In genomic region chr15:67120009-67120838, GRCh38 we compare ENCODE assay signal across 10 cellular contexts. TPM values are rescaled to one million over a fixed set of nuclear protein-coding genes. Genes with fewer than 3 reads are reported as not detected.
DNase-seq lines count a peak whose midpoint lies in the region; ATAC-seq, FAIRE-seq and TF ChIP-seq lines count a peak whose summit lies in the region.
"Had no signal": no experiment of that assay in that cellular context is flagged by ENCODE, and none has a peak within 500 bp of the region (broad histone marks: within the 10 kb centered on the region; RNA-seq: fewer than 3 reads in every experiment).

No MANE protein-coding gene starts in this region.

- TF ChIP-seq RAD21 in H1 (IDR thresholded peaks at IDR 0.05 in 1 of 2, conservative IDR thresholded peaks at IDR 0.05 in 1 of 2; ENCODE audit: low read depth in 2 of 2, low read length in 2 of 2) = no peak

- H3K36me3 ChIP-seq in CD4-positive, CD25-positive, alpha-beta regulatory T cell (ENCODE audit: control insufficient read depth, insufficient read depth, low read length) = no peaks in the 10 kb centered on the region
- H3K36me3 ChIP-seq in RWPE2 (ENCODE audit: low read depth) (peaks cover 4% of the 10 kb centered on the region; the same call in 1 of the 2 replicates), H1 (ENCODE audit: control insufficient read depth in 2 of 4, insufficient read depth in 4 of 4, low read length in 3 of 4) (no peaks in the 10 kb centered on the region), trophoblast cell (ENCODE audit: control insufficient read depth in 1 of 2, insufficient read depth in 2 of 2, low read length in 2 of 2) (peaks cover 0 to 5% of the 10 kb centered on the region in 2 experiments), HAP-1 (replicated peaks) (no peaks in the 10 kb centered on the region)

- no peak overlapping the region for H4K12ac ChIP-seq in trophoblast cell (ENCODE audit: low read depth, low read length)

- H3K23ac ChIP-seq in H1 (ENCODE audit: insufficient read length) (no peak overlapping the region), trophoblast cell (ENCODE audit: low read length) (no peak overlapping the region)

- H3K4ac ChIP-seq in H1 (replicated peaks; ENCODE audit: insufficient read length, low read depth, low read length) (no peak overlapping the region), trophoblast cell (ENCODE audit: low read depth, low read length) (peak overlapping the region; percentile 4)

- CTCF ChIA-PET in H1 (lab: Charles Lee; ENCODE audit: partially characterized antibody) = interaction anchor here (0.6 to 2.4 kb wide), 10 partner anchors 9 to 295 kb away, joined by 3 to 5 read pairs (median 3); no protein-coding TSS in a partner anchor

- FAIRE-seq in H1 (lab: Jason Lieb, UNC) = no peak
- FAIRE-seq: H54 had no signal

- in situ Hi-C loops in HAP-1 (cut with MboI; ENCODE audit: low sequenced_read_pairs) = no loop called here

- no peak overlapping the region for H3K18ac ChIP-seq in H1 (ENCODE audit: extremely low read depth, low read length)
- H3K18ac ChIP-seq in trophoblast cell (ENCODE audit: low read length) = peak overlapping the region; percentile 28

- H2BK5ac ChIP-seq in H1 (ENCODE audit: low read depth, low read length) (no peak overlapping the region; the same call in 1 of the 2 replicates), trophoblast cell (ENCODE audit: low read depth, low read length, poor library complexity) (peak overlapping the region; percentile 3)

- H2AK5ac ChIP-seq in H1 (ENCODE audit: low read depth, low read length) = 0 out of 2 replicates have a peak overlapping the region, but pooled peaks have one; percentile 5
- H2AK5ac ChIP-seq in trophoblast cell (ENCODE audit: low read length) = peak overlapping the region; percentile 28

- H3K27me3 ChIP-seq in CD4-positive, CD25-positive, alpha-beta regulatory T cell (ENCODE audit: control insufficient read depth, insufficient read depth, low read length) = no peaks in the 10 kb centered on the region
- H3K27me3 ChIP-seq in RWPE2 (ENCODE audit: insufficient read depth, poor library complexity, severe bottlenecking) (no peaks in the 10 kb centered on the region), H1 (replicated peaks in 1 of 4; ENCODE audit: control insufficient read depth in 3 of 4, extremely low read depth in 1 of 4, insufficient read depth in 3 of 4, low read length in 3 of 4) (no peaks in the 10 kb centered on the region), trophoblast cell (ENCODE audit: insufficient read depth, low read length) (no peaks in the 10 kb centered on the region), HAP-1 (ENCODE audit: low read depth) (no peaks in the 10 kb centered on the region)
- H3K27me3 ChIP-seq: MG63 had no signal

- H3K23me2 ChIP-seq in H1 (ENCODE audit: low read depth, low read length) = no peaks in the 10 kb centered on the region

- peaks cover 0 to 2% of the 10 kb centered on the region in 2 experiments for H4K20me1 ChIP-seq in H1 (replicated peaks in 1 of 2; ENCODE audit: control insufficient read depth in 1 of 2, insufficient read depth in 2 of 2, low read length in 2 of 2)

- no peak overlapping the region for H2BK20ac ChIP-seq in H1 (ENCODE audit: low read length)

- H3K4me3 Mint-ChIP-seq in CD4-positive, CD25-positive, alpha-beta regulatory T cell = peak overlapping the region; percentile 72 to 88 (median 85)

- H3K36me3 Mint-ChIP-seq in CD4-positive, CD25-positive, alpha-beta regulatory T cell = peaks cover 3% of the 10 kb centered on the region

- H2BK12ac ChIP-seq in H1 (ENCODE audit: low read depth, low read length) (no peak overlapping the region; the same call in 1 of the 2 replicates), trophoblast cell (ENCODE audit: low read length) (peak overlapping the region; percentile 48)

- H3K27ac Mint-ChIP-seq in CD4-positive, CD25-positive, alpha-beta regulatory T cell = peak overlapping the region; percentile 92 to 98 (median 95)

- H3K79me1 ChIP-seq in H1 (ENCODE audit: low read depth, low read length) (no peaks in the 10 kb centered on the region), trophoblast cell (ENCODE audit: low read length) (peaks cover 15% of the 10 kb centered on the region)

- H3K4me3 ChIP-seq in CD4-positive, CD25-positive, alpha-beta regulatory T cell (ENCODE audit: low read depth, low read length) = peak overlapping the region; percentile 58
- H3K4me3 ChIP-seq in RWPE2 (ENCODE audit: severe bottlenecking) = no peak overlapping the region
- no peak overlapping the region for H3K4me3 ChIP-seq in H1 (ENCODE audit: extremely low read depth in 1 of 4, insufficient read depth in 2 of 4, low read depth in 3 of 4, low read length in 4 of 4)
- no peak overlapping the region for H3K4me3 ChIP-seq in trophoblast cell (ENCODE audit: low read depth, low read length)
- H3K4me3 ChIP-seq in HAP-1 = no peak overlapping the region
- H3K4me3 ChIP-seq: MG63 had no signal

- H2BK15ac ChIP-seq in H1 (ENCODE audit: low read length) = 0 out of 2 replicates have a peak overlapping the region, but pooled peaks have one; percentile 18

- H3K9me3 Mint-ChIP-seq in CD4-positive, CD25-positive, alpha-beta regulatory T cell = no peaks in the 10 kb centered on the region

- H3K27me3 Mint-ChIP-seq in CD4-positive, CD25-positive, alpha-beta regulatory T cell = no peaks in the 10 kb centered on the region

- no peaks in the 10 kb centered on the region for H3K79me2 ChIP-seq in H1 (ENCODE audit: control insufficient read depth in 1 of 2, insufficient read depth in 2 of 2, low read length in 2 of 2)
- H3K79me2 ChIP-seq in trophoblast cell (ENCODE audit: control insufficient read depth, insufficient read depth, low read length, poor library complexity) = no peaks in the 10 kb centered on the region

- H3K4me1 ChIP-seq in CD4-positive, CD25-positive, alpha-beta regulatory T cell (ENCODE audit: control insufficient read depth, insufficient read depth, low read length, poor library complexity, severe bottlenecking) = peaks cover 73% of the 10 kb centered on the region
- peaks cover 86% of the 10 kb centered on the region for H3K4me1 ChIP-seq in RWPE2 (ENCODE audit: insufficient read depth, poor library complexity, severe bottlenecking)
- peaks cover 0 to 2% (median 0%) of the 10 kb centered on the region in 4 experiments; a peak in 3 of 7 replicates for H3K4me1 ChIP-seq in H1 (replicated peaks in 1 of 4; ENCODE audit: control insufficient read depth in 3 of 4, insufficient read depth in 4 of 4, low read length in 3 of 4)
- peaks cover 38 to 50% of the 10 kb centered on the region in 2 experiments for H3K4me1 ChIP-seq in trophoblast cell (ENCODE audit: control insufficient read depth in 1 of 2, insufficient read depth in 2 of 2, low read length in 2 of 2)
- peaks cover 15% of the 10 kb centered on the region for H3K4me1 ChIP-seq in HAP-1

- 88% methylated on average over 8 of the region's 9 CpGs; no CpG with 5 or more reads in 1 of the 2 experiments for WGBS in H1 (ENCODE audit: extremely low coverage in 1 of 2, insufficient coverage in 1 of 2, insufficient read length in 1 of 2, insufficient replicate concordance in 2 of 2, low coverage in 1 of 2, low lambda C conversion rate in 2 of 2, missing lambda C conversion rate in 1 of 2), 2 experiments
- WGBS in trophoblast cell (ENCODE audit: extremely low coverage, insufficient coverage, insufficient read length) = no CpG with 5 or more reads among the region's 9 CpGs

- no peak for TF ChIP-seq EP300 in H1 (IDR thresholded peaks at IDR 0.05; ENCODE audit: borderline replicate concordance in 1 of 2, low read depth in 2 of 2, low read length in 2 of 2)

- H3K56ac ChIP-seq in H1 (replicated peaks; ENCODE audit: insufficient read length, low read depth, low read length) = no peak overlapping the region

- H4K5ac ChIP-seq in H1 (ENCODE audit: insufficient read length, low read depth, low read length) = no peak overlapping the region

- DNase-seq in CD4-positive, CD25-positive, alpha-beta regulatory T cell = no peak
- DNase-seq in RWPE2 (ENCODE audit: low spot score) (no peak), H1 (ENCODE audit: low read depth in 1 of 2, low spot score in 2 of 2) (no peak), trophoblast cell (no peak), HAP-1 (ENCODE audit: low spot score in 2 of 2) (no peak), GOT3 (lab: John Stamatoyannopoulos, UW) (no peak), NCI-H345 treated with DMSO at 0.1 percent for 48 hours (lab: John Stamatoyannopoulos, UW; ENCODE audit: unreplicated experiment) (no peak), AG08395 (ENCODE audit: low spot score) (no peak)

- no peak for TF ChIP-seq CTCF in RWPE2 (IDR thresholded peaks at IDR 0.05; ENCODE audit: poor library complexity, severe bottlenecking)
- no peak for TF ChIP-seq CTCF in H1 (IDR thresholded peaks at IDR 0.05; ENCODE audit: control extremely low read depth in 1 of 3, insufficient read depth in 1 of 3, low read depth in 1 of 3, low read length in 3 of 3)

- H3K9ac ChIP-seq in H1 (replicated peaks in 1 of 4; ENCODE audit: extremely low read depth in 1 of 4, low read depth in 3 of 4, low read length in 3 of 4) (no peak overlapping the region), trophoblast cell (ENCODE audit: low read length) (no peak overlapping the region)

- H3K4me2 ChIP-seq in H1 (ENCODE audit: insufficient read depth in 1 of 2, low read depth in 2 of 2, low read length in 2 of 2) = no peak overlapping the region
- H3K4me2 ChIP-seq in trophoblast cell (ENCODE audit: low read length) = no peak overlapping the region

- ATAC-seq in CD4-positive, CD25-positive, alpha-beta regulatory T cell (ENCODE audit: low read depth in 2 of 2) = no peak
- no peak for ATAC-seq in RWPE2 (ENCODE audit: low read depth)

- H3K27ac ChIP-seq in CD4-positive, CD25-positive, alpha-beta regulatory T cell (ENCODE audit: insufficient read depth, low read length, poor library complexity, severe bottlenecking) = peak overlapping the region; percentile 98
- H3K27ac ChIP-seq in RWPE2 (ENCODE audit: poor library complexity, severe bottlenecking) = peak overlapping the region; percentile 97
- H3K27ac ChIP-seq in H1 (ENCODE audit: low read depth, low read length) = no peak overlapping the region
- peak overlapping the region; percentile 5 for H3K27ac ChIP-seq in trophoblast cell (ENCODE audit: low read depth, low read length)

- no peaks in the 10 kb centered on the region for H3K9me3 ChIP-seq in CD4-positive, CD25-positive, alpha-beta regulatory T cell (ENCODE audit: control insufficient read depth in 2 of 2, low read length in 2 of 2)
- H3K9me3 ChIP-seq in RWPE2 (ENCODE audit: severe bottlenecking) (no peaks in the 10 kb centered on the region), H1 (ENCODE audit: insufficient read depth in 2 of 2, low read depth in 1 of 2, low read length in 1 of 2) (no peaks in the 10 kb centered on the region), trophoblast cell (ENCODE audit: insufficient read depth, low read depth, low read length) (no peaks in the 10 kb centered on the region), HAP-1 (no peaks in the 10 kb centered on the region)
- H3K9me3 ChIP-seq: MG63 had no signal

- H3K14ac ChIP-seq in H1 (ENCODE audit: insufficient read length) (no peak overlapping the region), trophoblast cell (ENCODE audit: low read length) (peak overlapping the region; percentile 76)

- no peak for TF ChIP-seq POLR2A in H1 (IDR thresholded peaks at IDR 0.05; ENCODE audit: control extremely low read depth in 1 of 2, low read depth in 2 of 2, low read length in 2 of 2)

- H2BK120ac ChIP-seq in H1 (replicated peaks; ENCODE audit: low read depth, low read length) = no peak overlapping the region
- H2BK120ac ChIP-seq in trophoblast cell (ENCODE audit: insufficient read depth, low read length, poor library complexity) = peak overlapping the region; percentile 16

- H4K8ac ChIP-seq in H1 (ENCODE audit: extremely low read depth, insufficient read depth, low read length) (no peak overlapping the region), trophoblast cell (ENCODE audit: low read depth, low read length) (no peak overlapping the region)

- H2AFZ ChIP-seq in H1 (ENCODE audit: low read length) (no peak overlapping the region), trophoblast cell (ENCODE audit: insufficient read depth, low read length, poor library complexity) (no peak overlapping the region)

- H4K91ac ChIP-seq in H1 (replicated peaks; ENCODE audit: insufficient read length, low read length) = no peak overlapping the region
- H4K91ac ChIP-seq in trophoblast cell (ENCODE audit: low read depth, low read length) = peak overlapping the region; percentile 41

- POLR2A ChIA-PET in H1 (lab: Charles Lee; ENCODE audit: partially characterized antibody) = interaction anchor here (1.0 to 1.5 kb wide), 2 partner anchors 9 to 56 kb away, joined by 3 to 4 read pairs; no protein-coding TSS in a partner anchor

- peaks cover 34 to 97% (median 80%) of the 10 kb centered on the region in 4 donors for H3K4me1 Mint-ChIP-seq in CD4-positive, CD25-positive, alpha-beta regulatory T cell

RNA-seq across cellular contexts. Expression of gene SMAD3, which starts 54.8 kb away (rescaled TPM):
- 76.6 TPM for total RNA-seq in CD4-positive, CD25-positive, alpha-beta regulatory T cell
- polyA plus RNA-seq in CD4-positive, CD25-positive, alpha-beta regulatory T cell = 10 to 100 TPM; 12.0 to 17.0 (median 14.5) TPM
- 11.1 and 12.4 TPM in 2 replicates for total RNA-seq in H1 (2021; fragmentation: NEBNext Ultra II Directional; extraction: Animal tissue kit (Norgen Biotek cat#: 25700))
- polyA plus RNA-seq in H1 (2011; rRNA removed) = 10.1 and 17.3 TPM in 2 replicates
- polyA plus RNA-seq in H1 (2011; cell fraction: cytosol; rRNA removed) = 9.1 TPM
- polyA plus RNA-seq in H1 (2011; cell fraction: nucleus; rRNA removed) = 41.6 TPM
- polyA plus RNA-seq in H1 (2012, experiment 1 of 2) = 7.8 to 10.4 TPM (median 8.7 TPM) in 4 replicates
- polyA plus RNA-seq in H1 (2012, experiment 2 of 2) = 5.0 TPM
- polyA plus RNA-seq in H1 (2013, experiment 1 of 2) = 13.2 TPM
- polyA plus RNA-seq in H1 (2013, experiment 2 of 2) = 11.1 TPM
- 16.5 and 18.3 TPM in 2 replicates for polyA minus RNA-seq in H1 (2011; rRNA and poly(A)+ RNA removed)
- 12.3 TPM for polyA minus RNA-seq in H1 (2011; cell fraction: cytosol; rRNA and poly(A)+ RNA removed)
- 14.3 TPM for polyA minus RNA-seq in H1 (2011; cell fraction: nucleus; rRNA and poly(A)+ RNA removed)
- polyA plus RNA-seq in trophoblast cell (2013) = 49.5 and 54.4 TPM in 2 replicates
